ENCODE assay signal across 8 cellular contexts in the genomic region with DNA sequence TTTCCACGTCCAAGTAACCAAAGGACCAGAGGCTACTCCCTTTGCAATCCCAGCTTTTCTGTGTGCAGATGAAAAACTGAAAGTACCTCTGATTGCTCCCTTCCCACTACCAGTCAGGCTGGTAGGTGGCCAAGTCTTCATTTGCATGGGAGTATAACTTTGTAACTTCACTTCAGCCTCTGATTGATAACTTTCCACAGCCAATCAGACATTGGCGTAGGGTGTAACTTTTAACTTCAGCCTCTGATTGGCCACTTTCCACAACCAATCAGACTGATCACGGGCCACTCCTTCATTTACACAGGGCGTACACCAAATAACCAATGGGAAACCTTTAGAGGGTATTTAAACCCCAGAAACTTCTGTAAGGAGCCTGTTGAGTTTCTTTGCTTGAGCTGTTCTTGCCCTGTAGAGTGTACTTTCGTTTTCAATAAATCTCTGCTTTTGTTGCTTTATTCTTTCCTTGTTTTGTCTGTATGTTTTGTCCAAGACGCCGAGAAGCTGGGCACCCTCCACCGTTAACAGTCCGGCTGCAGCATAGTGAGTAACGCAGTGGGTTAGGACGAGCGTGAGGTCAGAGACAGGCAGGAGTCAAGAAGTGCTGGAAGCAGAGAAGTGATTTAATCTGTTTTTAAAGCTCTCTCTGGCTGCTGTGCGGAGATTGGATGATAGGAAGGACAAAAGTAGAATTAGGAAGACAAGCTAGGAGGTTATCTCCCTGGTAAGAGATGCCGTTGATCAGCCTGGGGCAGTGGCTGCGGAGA. TPM values are rescaled to one million over a fixed set of nuclear protein-coding genes. Genes with fewer than 3 reads are reported as not detected.
DNase-seq lines count a peak whose midpoint lies in the region; ATAC-seq, FAIRE-seq and TF ChIP-seq lines count a peak whose summit lies in the region.

No MANE protein-coding gene starts in this region.

- 13 to 22% methylated on average over 15 of the region's 15 CpGs for WGBS in testis, 2 donors

- POLR2A ChIA-PET in A673 (lab: Charles Lee; ENCODE audit: low non-redundant PET) (interaction anchor here (0.5 to 1.4 kb wide), 4 partner anchors 232 to 1893 kb away, joined by 3 to 4 read pairs (median 4); no protein-coding TSS in a partner anchor), MCF 10A (lab: Yijun Ruan, JAX) (interaction anchor here (0.6 to 2.6 kb wide), 19 partner anchors 9 to 1357 kb away, joined by 3 to 34 read pairs (median 4); a partner anchor contains a TSS)

- H3K4me3 ChIP-seq in A673 (ENCODE audit: low read depth, low read length, poor library complexity, severe bottlenecking), result peak overlapping the region; percentile 50
- H3K4me3 ChIP-seq in keratinocyte (ENCODE audit: control insufficient read depth in 2 of 3, extremely low read depth in 1 of 3, insufficient read depth in 2 of 3, low read depth in 1 of 3, low read length in 3 of 3), result peak overlapping the region; percentile 10 to 54 (median 24)
- H3K4me3 ChIP-seq in testis, result peak overlapping the region; percentile 15 to 57

- H3K9me1 ChIP-seq in keratinocyte (ENCODE audit: control insufficient read depth, extremely low read depth, insufficient read depth, low read length), result no peaks in the 10 kb centered on the region

- dilution Hi-C loops in keratinocyte (cut with MboI; ENCODE audit: extremely low pct_ligation_motif_present, low sequenced_read_pairs), result no loop called here

- peak overlapping the region; percentile 63 for H3K4me3 Mint-ChIP-seq in MCF 10A (ENCODE audit: unreplicated experiment)

- no peaks in the 10 kb centered on the region for H4K20me1 ChIP-seq in keratinocyte (ENCODE audit: control insufficient read depth, extremely low read depth, insufficient read depth, low read length)

- H3K27ac Mint-ChIP-seq in MCF 10A (ENCODE audit: low read depth, unreplicated experiment), result peak overlapping the region; percentile 2

- TF ChIP-seq CTCF in A673 (conservative IDR thresholded peaks at IDR 0.05; ENCODE audit: low read depth, low read length), result no peak
- TF ChIP-seq CTCF in MCF 10A (IDR thresholded peaks at IDR 0.05; ENCODE audit: unreplicated experiment), result no peak
- TF ChIP-seq CTCF in keratinocyte (optimal IDR thresholded peaks at IDR 0.05 in 1 of 3, IDR thresholded peaks at IDR 0.05 in 1 of 3, conservative IDR thresholded peaks at IDR 0.05 in 1 of 3; ENCODE audit: extremely low read depth in 1 of 3, insufficient read depth in 2 of 3, low read length in 3 of 3), result no peak
- no peak for TF ChIP-seq CTCF in testis (IDR thresholded peaks at IDR 0.05)

- H2AFZ ChIP-seq in keratinocyte (ENCODE audit: control insufficient read depth, low read length), result peak overlapping the region; percentile 76

- H3K9me3 Mint-ChIP-seq in MCF 10A (ENCODE audit: unreplicated experiment), result no peaks in the 10 kb centered on the region

- H3K36me3 Mint-ChIP-seq in MCF 10A (ENCODE audit: insufficient read depth, unreplicated experiment), result peaks cover 5% of the 10 kb centered on the region

- FAIRE-seq in H54 (lab: Jason Lieb, UNC) (no peak), keratinocyte (lab: Jason Lieb, UNC) (peak; percentile 41)

- H3K9ac ChIP-seq in keratinocyte (ENCODE audit: control insufficient read depth, extremely low read depth, insufficient read depth, low read length), result peak overlapping the region; percentile 29

- CTCF ChIA-PET in A673 (lab: Charles Lee), result interaction anchor here (2.3 kb wide), 1 partner anchor 11 kb away, joined by 9 read pairs; no protein-coding TSS in a partner anchor
- CTCF ChIA-PET in MCF 10A (lab: Yijun Ruan, JAX), result interaction anchor here (0.6 to 0.9 kb wide), 4 partner anchors 17 to 191 kb away, joined by 3 to 4 read pairs (median 4); no protein-coding TSS in a partner anchor

- H3K4me1 Mint-ChIP-seq in MCF 10A (ENCODE audit: insufficient read depth, unreplicated experiment), result peaks cover 18% of the 10 kb centered on the region

- no peaks in the 10 kb centered on the region for H3K27me3 ChIP-seq in A673 (replicated peaks; ENCODE audit: insufficient read depth, low read depth, low read length, poor library complexity)
- no peaks in the 10 kb centered on the region for H3K27me3 ChIP-seq in keratinocyte (ENCODE audit: control insufficient read depth, extremely low read depth, insufficient read depth, low read length)
- H3K27me3 ChIP-seq in testis, result no peaks in the 10 kb centered on the region

- ATAC-seq in GM21619 (IDR thresholded peaks at IDR 0.05; ENCODE audit: unreplicated experiment), result no peak

- peak overlapping the region; percentile 85 for H3K4me2 ChIP-seq in keratinocyte (ENCODE audit: control insufficient read depth, extremely low read depth, insufficient read depth, low read depth, low read length)

- H3K27ac ChIP-seq in A673 (ENCODE audit: low read depth, low read length, poor library complexity, severe bottlenecking) (peak overlapping the region; percentile 78), keratinocyte (ENCODE audit: control insufficient read depth, insufficient read depth, low read length) (peak overlapping the region; percentile 4), testis (peak overlapping the region; percentile 68 to 76)

- no peaks in the 10 kb centered on the region for H3K27me3 Mint-ChIP-seq in MCF 10A (ENCODE audit: insufficient read depth, unreplicated experiment)

- H3K79me2 ChIP-seq in keratinocyte (ENCODE audit: control insufficient read depth, insufficient read depth, low read length), result peaks cover 15% of the 10 kb centered on the region

- DNase-seq in A673 (ENCODE audit: low spot score) (peak; percentile 97), H54 (ENCODE audit: insufficient read length, low spot score) (peak; percentile 12), NCI-H526 treated with DMSO at 0.1 percent for 48 hours (lab: John Stamatoyannopoulos, UW) (peak; percentile 59), MCF 10A (ENCODE audit: unreplicated experiment) (peak; percentile 99), keratinocyte (ENCODE audit: low read depth, low spot score) (no peak), testis (peak; percentile 95), NCI-H2171 (lab: John Stamatoyannopoulos, UW) (no peak)

- H3K36me3 ChIP-seq in A673 (ENCODE audit: insufficient read depth, low read length, poor library complexity, severe bottlenecking) (peaks cover 3% of the 10 kb centered on the region), keratinocyte (ENCODE audit: control insufficient read depth in 2 of 2, extremely low read depth in 1 of 2, insufficient read depth in 2 of 2, low read length in 2 of 2) (no peaks in the 10 kb centered on the region), testis (ENCODE audit: low read depth, missing control alignments) (no peaks in the 10 kb centered on the region)

- H3K9me3 ChIP-seq in A673 (ENCODE audit: low read depth, low read length, poor library complexity, severe bottlenecking) (no peaks in the 10 kb centered on the region), keratinocyte (ENCODE audit: control insufficient read depth, low read depth, low read length) (no peaks in the 10 kb centered on the region), testis (no peaks in the 10 kb centered on the region)

- BruUV-seq in A673 (replicated peaks; lab: Mats Ljungman, UMichigan) (no TSS peak), MCF 10A (replicated peaks; lab: Mats Ljungman, UMichigan) (TSS peak; percentile 8)

- intact Hi-C loops in A673 (cut with micrococcal nuclease; ENCODE audit: unreplicated experiment), result no loop called here
- intact Hi-C loops in MCF 10A (cut with micrococcal nuclease), result loop anchor here (10.0 kb wide), 1 partner anchor 115 kb away; a partner anchor contains a TSS
- intact Hi-C loops in testis (cut with DNase I; ENCODE audit: low total_unique reads), result no loop called here

- H3K4me1 ChIP-seq in A673 (ENCODE audit: insufficient read depth, low read length, poor library complexity, severe bottlenecking), result peaks cover 8% of the 10 kb centered on the region
- H3K4me1 ChIP-seq in keratinocyte (ENCODE audit: control insufficient read depth, extremely low read depth, insufficient read depth, low read length), result peaks cover 12% of the 10 kb centered on the region
- peaks cover 21% of the 10 kb centered on the region for H3K4me1 ChIP-seq in testis

- TF ChIP-seq POLR2A in H54 (IDR thresholded peaks at IDR 0.05; ENCODE audit: low read depth, low read length) (no peak), testis (IDR thresholded peaks at IDR 0.05) (no peak)

RNA-seq across cellular contexts. Expression of a gene that starts 3.5 kb away (rescaled TPM):
- 107 and 109 TPM in 2 replicates for total RNA-seq in A673 (2021)
- 42.3 and 57.7 TPM in 2 replicates for total RNA-seq in MCF 10A (2022)
- polyA plus RNA-seq in keratinocyte, result 22.1 to 37.5 TPM (median 35.9 TPM) in 3 replicates
- 13.0 TPM for polyA plus RNA-seq in keratinocyte (2011; ENCODE audit: low read depth)
- polyA plus RNA-seq in keratinocyte (2011; cell fraction: cytosol; rRNA removed), result 17.8 and 19.9 TPM in 2 replicates
- polyA plus RNA-seq in keratinocyte (2011; cell fraction: nucleus; rRNA removed), result 30.3 and 40.1 TPM in 2 replicates
- polyA plus RNA-seq in keratinocyte (2012; ENCODE audit: low replicate concordance), result 12.1 and 26.2 TPM in 2 replicates
- polyA minus RNA-seq in keratinocyte, result 12.2 to 47.6 TPM (median 19.7 TPM) in 3 replicates
- 48.7 TPM for polyA minus RNA-seq in keratinocyte (2011; cell fraction: cytosol; rRNA and poly(A)+ RNA removed)
- 8.0 and 18.8 TPM in 2 replicates for polyA minus RNA-seq in keratinocyte (2011; cell fraction: nucleus; rRNA and poly(A)+ RNA removed)
- 10 to 100 TPM; 20.3 to 24.7 TPM for total RNA-seq in testis
- polyA plus RNA-seq in testis (ENCODE audit: insufficient read depth, low read depth, low replicate concordance), result 15.3 TPM

RNA-seq across cellular contexts. Expression of a gene that starts 25.7 kb away (rescaled TPM):
- total RNA-seq in A673 (2021) (not detected in 2 replicates), MCF 10A (2022) (0.28 and 0.29 TPM in 2 replicates), testis (under 1 TPM; 0.68 to 0.71 TPM)
- polyA plus RNA-seq in keratinocyte (not detected in 3 replicates), testis (ENCODE audit: insufficient read depth, low read depth, low replicate concordance) (0.32 TPM)
- not detected for polyA plus RNA-seq in keratinocyte (2011; ENCODE audit: low read depth)
- 0.04 TPM in 2 replicates for polyA plus RNA-seq in keratinocyte (2011; cell fraction: cytosol; rRNA removed)
- polyA plus RNA-seq in keratinocyte (2011; cell fraction: nucleus; rRNA removed), result not detected in 2 replicates
- polyA plus RNA-seq in keratinocyte (2012; ENCODE audit: low replicate concordance), result 0.11 TPM in 1 of 2 replicates, not detected in the other
- not detected in 3 replicates for polyA minus RNA-seq in keratinocyte
- polyA minus RNA-seq in keratinocyte (2011; cell fraction: cytosol; rRNA and poly(A)+ RNA removed), result not detected
- not detected in 2 replicates for polyA minus RNA-seq in keratinocyte (2011; cell fraction: nucleus; rRNA and poly(A)+ RNA removed)

Comparison
In these comparisons a context has a peak if more than half of its experiments do, and no peak if none do; other contexts are left out.
1. DNase-seq: peak in A673 (single experiment), H54 (single experiment), NCI-H526 treated with DMSO at 0.1 percent for 48 hours (single experiment), MCF 10A (single experiment) and testis (single experiment); none in keratinocyte (single experiment) and NCI-H2171 (single experiment).
2. H3K27ac ChIP-seq: peak in every context shown above with its lines; median percentile 78 in A673; 72 in testis; 4 in keratinocyte.
3. Peak in every context shown above with its lines, with median percentiles within 50 percentile points of each other: H3K4me3 ChIP-seq.